In the genomic region with DNA sequence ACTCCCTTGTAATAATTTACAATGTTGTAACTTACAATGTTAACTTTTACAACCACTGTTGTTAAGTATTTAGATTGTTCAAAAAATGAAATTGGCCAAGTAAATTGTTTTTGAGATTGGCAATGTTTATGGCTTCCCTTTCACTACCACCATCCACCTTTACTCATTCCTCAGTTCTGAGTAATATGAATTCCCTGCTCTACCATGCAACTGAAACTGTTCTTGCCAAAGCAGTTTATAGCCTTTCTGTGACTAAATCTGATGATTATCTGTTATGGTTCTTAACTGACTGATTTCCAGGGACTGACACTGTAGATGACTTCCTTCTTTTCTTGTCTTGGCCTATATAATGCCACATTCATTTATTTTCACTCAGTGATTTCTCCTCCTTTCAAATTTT, we compare ENCODE assay signal across 16 cellular contexts.
DNase-seq lines count a peak whose midpoint lies in the region; ATAC-seq, FAIRE-seq and TF ChIP-seq lines count a peak whose summit lies in the region.
"Had no signal": no experiment of that assay in that cellular context is flagged by ENCODE, and none has a peak within 500 bp of the region (broad histone marks: within the 10 kb centered on the region; RNA-seq: fewer than 3 reads in every experiment).

No MANE protein-coding gene starts in this region.

- peak; percentile 16 for FAIRE-seq in RCC 7860 (lab: Jason Lieb, UNC)
- FAIRE-seq: D721Med, endometrium, islet of Langerhans had no signal

- no peaks in the 10 kb centered on the region for H3K4me1 Mint-ChIP-seq in stimulated activated memory B cell treated with anti-CD40 and anti-IgM and Interleukin-4, amounts not matched to agents 10 μg/mL and 1 μg/mL and 100 μg/mL, for 72 hours

- H3K4me3 ChIP-seq in fibroblast of the aortic adventitia (ENCODE audit: low read depth, low read length), result no peak overlapping the region
- H3K4me3 ChIP-seq: HAP-1, SJSA1, skin epidermis had no signal

- H3K27me3 Mint-ChIP-seq in stimulated activated memory B cell treated with anti-CD40 and anti-IgM and Interleukin-4, amounts not matched to agents 10 μg/mL and 1 μg/mL and 100 μg/mL, for 72 hours, result no peaks in the 10 kb centered on the region
- H3K27me3 Mint-ChIP-seq: activated naive CD4-positive, alpha-beta T cell treated with anti-CD3 and anti-CD28 coated beads, Interleukin-2, amount 50 U/mL, for 24 hours had no signal

- no peaks in the 10 kb centered on the region for H3K36me3 Mint-ChIP-seq in stimulated activated memory B cell treated with anti-CD40 and anti-IgM and Interleukin-4, amounts not matched to agents 10 μg/mL and 1 μg/mL and 100 μg/mL, for 72 hours
- H3K36me3 Mint-ChIP-seq: activated naive CD4-positive, alpha-beta T cell treated with anti-CD3 and anti-CD28 coated beads, Interleukin-2, amount 50 U/mL, for 24 hours had no signal

- ATAC-seq in stimulated activated memory B cell treated with anti-CD40 and anti-IgM and Interleukin-4, amounts not matched to agents 10 μg/mL and 1 μg/mL and 100 μg/mL, for 72 hours, result no peak

- DNase-seq in A172 (ENCODE audit: low spot score) (peak; percentile 52), GM04504 (ENCODE audit: low read depth) (peak; percentile 43), RCC 7860 (ENCODE audit: low spot score) (peak; percentile 30), fibroblast of the aortic adventitia (ENCODE audit: low read depth) (peak; percentile 4), NCI-H1694 (lab: John Stamatoyannopoulos, UW) (no peak), nucleus accumbens (lab: John Stamatoyannopoulos, UW) (no peak), NCI-H1092 (lab: John Stamatoyannopoulos, UW) (no peak)
- DNase-seq: central memory CD4-positive, alpha-beta T cell had no signal

- no peak overlapping the region for H3K4me3 Mint-ChIP-seq in stimulated activated memory B cell treated with anti-CD40 and anti-IgM and Interleukin-4, amounts not matched to agents 10 μg/mL and 1 μg/mL and 100 μg/mL, for 72 hours
- H3K4me3 Mint-ChIP-seq: activated naive CD4-positive, alpha-beta T cell treated with anti-CD3 and anti-CD28 coated beads, Interleukin-2, amount 50 U/mL, for 24 hours had no signal

- no peak overlapping the region for H3K27ac Mint-ChIP-seq in stimulated activated memory B cell treated with anti-CD40 and anti-IgM and Interleukin-4, amounts not matched to agents 10 μg/mL and 1 μg/mL and 100 μg/mL, for 72 hours
- H3K27ac Mint-ChIP-seq: activated naive CD4-positive, alpha-beta T cell treated with anti-CD3 and anti-CD28 coated beads, Interleukin-2, amount 50 U/mL, for 24 hours had no signal

- peaks cover 4% of the 10 kb centered on the region for H3K9me3 Mint-ChIP-seq in stimulated activated memory B cell treated with anti-CD40 and anti-IgM and Interleukin-4, amounts not matched to agents 10 μg/mL and 1 μg/mL and 100 μg/mL, for 72 hours

- no peak for TF ChIP-seq CTCF in fibroblast of the aortic adventitia (IDR thresholded peaks at IDR 0.05; ENCODE audit: insufficient read depth, low read length)

Comparison
In these comparisons a context has a peak if more than half of its experiments do, and no peak if none do; other contexts are left out.
1. DNase-seq: peak in A172 (single experiment), GM04504 (single experiment), RCC 7860 (single experiment) and fibroblast of the aortic adventitia (single experiment); none in NCI-H1694 (single experiment), nucleus accumbens (0 of 56) and NCI-H1092 (single experiment).